ENCODE assay signal across 1 cellular context in the genomic region with DNA sequence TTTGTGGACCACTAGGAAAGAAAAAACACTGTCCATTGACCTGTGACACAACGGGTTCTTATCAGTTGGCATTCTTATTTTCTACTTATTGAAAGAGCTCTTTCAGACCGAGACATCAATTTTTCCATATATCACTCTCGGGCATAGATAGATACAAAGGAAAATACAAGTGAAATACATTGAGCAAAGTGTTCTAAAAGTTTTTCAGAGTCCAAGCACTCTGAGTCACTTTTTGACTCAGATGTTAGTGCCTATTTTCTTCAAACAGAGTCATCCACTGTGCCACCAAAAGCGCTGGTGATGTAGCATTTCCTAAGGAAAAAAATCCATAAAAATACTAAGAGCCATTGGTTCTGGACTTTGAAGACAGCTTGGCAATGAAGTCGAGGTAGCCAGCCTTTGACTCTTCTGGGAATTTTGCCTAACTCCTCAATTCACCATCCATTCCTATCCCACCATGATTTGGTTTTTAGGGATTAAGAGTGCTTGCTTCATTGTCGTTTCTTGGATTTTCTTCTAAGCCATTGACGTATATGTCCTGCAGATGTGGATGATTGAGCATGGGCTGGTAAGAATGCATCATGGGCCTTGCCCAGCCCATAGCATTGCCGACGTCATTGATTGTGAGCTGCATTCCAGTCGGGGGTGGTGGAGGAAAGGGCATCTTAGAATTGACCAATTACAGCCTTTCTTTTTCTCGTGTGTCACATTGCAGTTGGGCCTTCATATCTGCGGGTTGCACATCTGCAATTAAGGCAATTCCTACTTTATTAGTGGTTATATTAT.
TF ChIP-seq lines count a peak whose summit lies in the region.

No MANE protein-coding gene starts in this region.

TF ChIP-seq in H1, 55 proteins besides CTCF, POLR2A, EP300 and RAD21:
- TF ChIP-seq TEAD4 (IDR thresholded peaks at IDR 0.05; ENCODE audit: low read depth, low read length) = peak; percentile 55; the same call in 1 of the 2 replicates
- TF ChIP-seq SIRT6 (IDR thresholded peaks at IDR 0.05; ENCODE audit: low read length) = no peak
